In the genomic region with DNA sequence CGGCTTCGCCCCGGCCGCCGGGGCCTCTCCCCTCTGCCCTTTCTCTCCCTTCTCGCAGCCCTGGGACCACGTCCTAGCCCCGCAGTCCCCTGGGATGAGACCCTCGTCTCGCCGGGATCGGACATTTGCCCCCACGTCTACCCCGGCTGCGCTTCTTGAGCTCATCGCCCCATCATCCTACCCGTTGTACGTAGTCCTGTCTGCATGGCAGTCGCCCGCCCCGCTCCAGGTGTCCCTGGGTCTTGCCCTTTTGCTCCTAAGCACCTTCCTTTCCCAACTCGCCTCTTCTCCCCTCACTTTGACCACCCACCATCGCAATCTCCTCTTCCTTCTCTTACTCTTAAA, we compare ENCODE assay signal across 8 cellular contexts. TPM values are rescaled to one million over a fixed set of nuclear protein-coding genes. Genes with fewer than 3 reads are reported as not detected.
DNase-seq lines count a peak whose midpoint lies in the region; ATAC-seq and TF ChIP-seq lines count a peak whose summit lies in the region.

No MANE protein-coding gene starts in this region.

- H3K27me3 ChIP-seq in RWPE2 (ENCODE audit: insufficient read depth, poor library complexity, severe bottlenecking) = no peaks in the 10 kb centered on the region
- no peaks in the 10 kb centered on the region for H3K27me3 ChIP-seq in naive thymus-derived CD4-positive, alpha-beta T cell (ENCODE audit: control insufficient read depth in 2 of 2, insufficient read depth in 2 of 2, low read length in 2 of 2)

- H3K9me3 ChIP-seq in RWPE2 (ENCODE audit: severe bottlenecking) = no peaks in the 10 kb centered on the region
- H3K9me3 ChIP-seq in naive thymus-derived CD4-positive, alpha-beta T cell (ENCODE audit: control insufficient read depth in 2 of 3, low read length in 3 of 3) = no peaks in the 10 kb centered on the region

- POLR2A ChIA-PET in naive thymus-derived CD4-positive, alpha-beta T cell (lab: Charles Lee) = interaction anchor here (0.6 kb wide), 1 partner anchor 224 kb away, joined by 4 read pairs; no protein-coding TSS in a partner anchor

- peaks cover 22 to 27% of the 10 kb centered on the region in 2 donors for H3K4me1 Mint-ChIP-seq in effector memory CD8-positive, alpha-beta T cell (ENCODE audit: low read depth in 2 of 2)
- peaks cover 28 to 64% (median 46%) of the 10 kb centered on the region in 7 donors for H3K4me1 Mint-ChIP-seq in naive thymus-derived CD4-positive, alpha-beta T cell

- peak overlapping the region; percentile 71 for H3K4me3 ChIP-seq in RWPE2 (ENCODE audit: severe bottlenecking)
- peak overlapping the region; percentile 49 for H3K4me3 ChIP-seq in naive thymus-derived CD4-positive, alpha-beta T cell (ENCODE audit: low read length)

- H3K36me3 ChIP-seq in RWPE2 (ENCODE audit: low read depth) = no peaks in the 10 kb centered on the region; the same call in none of the 2 replicates
- H3K36me3 ChIP-seq in naive thymus-derived CD4-positive, alpha-beta T cell (ENCODE audit: control insufficient read depth in 2 of 3, insufficient read depth in 3 of 3, low read length in 3 of 3) = peaks cover 0 to 6% (median 0%) of the 10 kb centered on the region in 3 experiments

- intact Hi-C loops in naive thymus-derived CD4-positive, alpha-beta T cell (cut with micrococcal nuclease) = loop anchor here (1.0 to 10.0 kb wide), 10 partner anchors 91 to 1893 kb away; a partner anchor contains a TSS

- peak overlapping the region; percentile 88 to 92 for H3K27ac Mint-ChIP-seq in effector memory CD8-positive, alpha-beta T cell
- peak overlapping the region in 8 of 9 donors; percentile 66 to 91 (median 83) for H3K27ac Mint-ChIP-seq in naive thymus-derived CD4-positive, alpha-beta T cell

- CTCF ChIA-PET in naive thymus-derived CD4-positive, alpha-beta T cell (lab: Charles Lee) = interaction anchor here (1.4 kb wide), 1 partner anchor 9 kb away, joined by 3 read pairs; no protein-coding TSS in a partner anchor

- peak; percentile 0 for DNase-seq in activated T-cell treated with anti-CD3 and anti-CD28 coated beads for 1 hour (ENCODE audit: low read depth)
- no peak for DNase-seq in activated T-cell treated with anti-CD3 and anti-CD28 coated beads for 4 hours
- no peak for DNase-seq in RWPE2 (ENCODE audit: low spot score)
- DNase-seq in effector memory CD8-positive, alpha-beta T cell = peak in 1 of 3 experiments; percentile 6
- DNase-seq in naive thymus-derived CD4-positive, alpha-beta T cell = peak in 2 of 9 donors; percentile 9 to 15
- DNase-seq in NCI-H187 treated with DMSO at 0.1 percent for 48 hours (lab: John Stamatoyannopoulos, UW) = no peak

- TF ChIP-seq CTCF in RWPE2 (IDR thresholded peaks at IDR 0.05; ENCODE audit: poor library complexity, severe bottlenecking) = no peak

- ATAC-seq in RWPE2 (ENCODE audit: low read depth) (peak; percentile 6; the same call in 1 of the 3 replicates), HG02623 (IDR thresholded peaks at IDR 0.05; ENCODE audit: unreplicated experiment) (no peak), GM21825 (IDR thresholded peaks at IDR 0.05; ENCODE audit: unreplicated experiment) (no peak)
- ATAC-seq in effector memory CD8-positive, alpha-beta T cell (replicated peaks) = no peak
- ATAC-seq in naive thymus-derived CD4-positive, alpha-beta T cell = no peak

- peak overlapping the region; percentile 26 for H3K27ac ChIP-seq in RWPE2 (ENCODE audit: poor library complexity, severe bottlenecking)
- peak overlapping the region; percentile 60 for H3K27ac ChIP-seq in naive thymus-derived CD4-positive, alpha-beta T cell (ENCODE audit: low read depth, low read length)

- peaks cover 9 to 29% of the 10 kb centered on the region in 2 donors for H3K27me3 Mint-ChIP-seq in effector memory CD8-positive, alpha-beta T cell
- peaks cover 0 to 48% (median 6%) of the 10 kb centered on the region in 5 donors for H3K27me3 Mint-ChIP-seq in naive thymus-derived CD4-positive, alpha-beta T cell

- H3K36me3 Mint-ChIP-seq in effector memory CD8-positive, alpha-beta T cell (ENCODE audit: insufficient read depth) = peaks cover 9% of the 10 kb centered on the region
- H3K36me3 Mint-ChIP-seq in naive thymus-derived CD4-positive, alpha-beta T cell = no peaks in the 10 kb centered on the region

- peak overlapping the region; percentile 89 for H3K4me3 Mint-ChIP-seq in effector memory CD8-positive, alpha-beta T cell
- peak overlapping the region; percentile 90 to 98 (median 92) for H3K4me3 Mint-ChIP-seq in naive thymus-derived CD4-positive, alpha-beta T cell

- no peaks in the 10 kb centered on the region for H3K9me3 Mint-ChIP-seq in effector memory CD8-positive, alpha-beta T cell
- peaks cover 0 to 4% (median 0%) of the 10 kb centered on the region in 11 donors for H3K9me3 Mint-ChIP-seq in naive thymus-derived CD4-positive, alpha-beta T cell

- no peaks in the 10 kb centered on the region for H3K4me1 ChIP-seq in RWPE2 (ENCODE audit: insufficient read depth, poor library complexity, severe bottlenecking)
- H3K4me1 ChIP-seq in naive thymus-derived CD4-positive, alpha-beta T cell (ENCODE audit: control insufficient read depth in 2 of 2, insufficient read depth in 2 of 2, low read length in 2 of 2) = peaks cover 0 to 30% of the 10 kb centered on the region in 2 donors

RNA-seq across cellular contexts. Expression of a gene that starts 0.6 kb away (rescaled TPM):
- total RNA-seq in naive thymus-derived CD4-positive, alpha-beta T cell = 1 to 10 TPM in 4 of 5 experiments, under 1 TPM in 1; 0.70 to 5.0 (median 2.7) TPM
- 1 to 10 TPM; 2.2 to 5.5 TPM for polyA plus RNA-seq in naive thymus-derived CD4-positive, alpha-beta T cell
